ENCODE assay signal across 15 cellular contexts in genomic region chr7:92697414-92697813, GRCh38.
DNase-seq lines count a peak whose midpoint lies in the region; ATAC-seq and TF ChIP-seq lines count a peak whose summit lies in the region.
"Had no signal": no experiment of that assay in that cellular context is flagged by ENCODE, and none has a peak within 500 bp of the region (broad histone marks: within the 10 kb centered on the region; RNA-seq: fewer than 3 reads in every experiment).

No MANE protein-coding gene starts in this region.

- H3K9me3 ChIP-seq in hepatocyte (ENCODE audit: low read depth) (no peaks in the 10 kb centered on the region), skeletal muscle satellite cell (replicated peaks; ENCODE audit: low read length) (no peaks in the 10 kb centered on the region), esophagus squamous epithelium (no peaks in the 10 kb centered on the region)

- peaks cover 46% of the 10 kb centered on the region for H3K4me1 ChIP-seq in hepatocyte (ENCODE audit: insufficient read depth)
- H3K4me1 ChIP-seq in skeletal muscle satellite cell (ENCODE audit: control insufficient read depth, insufficient read depth, low read length): peaks cover 59% of the 10 kb centered on the region
- H3K4me1 ChIP-seq in esophagus squamous epithelium: peaks cover 0 to 40% (median 3%) of the 10 kb centered on the region in 3 donors

- TF ChIP-seq CTCF in HFF-Myc (IDR thresholded peaks at IDR 0.05; ENCODE audit: low read depth, low read length, missing control alignments) (no peak), hepatocyte (IDR thresholded peaks at IDR 0.05; ENCODE audit: poor library complexity) (no peak), esophagus squamous epithelium (IDR thresholded peaks at IDR 0.05) (no peak)

- no peak for DNase-seq in HFF-Myc (ENCODE audit: extremely low read depth, low read depth)
- no peak for DNase-seq in hepatocyte (ENCODE audit: low spot score)
- DNase-seq in esophagus squamous epithelium (lab: John Stamatoyannopoulos, UW): no peak
- DNase-seq in NCI-H146 treated with DMSO at 0.1 percent for 48 hours (lab: John Stamatoyannopoulos, UW; ENCODE audit: unreplicated experiment): no peak
- DNase-seq: activated CD4-positive, alpha-beta T cell treated with anti-CD3 and anti-CD28 coated beads, Interleukin-2, amount 50 U/mL, for 4 hours; DMS79 treated with DMSO at 0.1 percent for 48 hours; H7; NCI-H1417 treated with DMSO at 0.1 percent for 48 hours; small intestine; stimulated activated naive CD4-positive, alpha-beta T cell treated with Interleukin-2 at 50 U/mL for 16 hours had no signal

- H3K27ac ChIP-seq in hepatocyte (peak overlapping the region; percentile 77), esophagus squamous epithelium (no peak overlapping the region)
- H3K27ac ChIP-seq: BLaER1 treated with 17β-estradiol and CSF1 and Interleukin-3, amounts not matched to agents 10 nM and 100 nM had no signal

- H3K36me3 ChIP-seq in hepatocyte (replicated peaks; ENCODE audit: insufficient read depth, low read depth) (no peaks in the 10 kb centered on the region), skeletal muscle satellite cell (ENCODE audit: insufficient read depth, low read length) (no peaks in the 10 kb centered on the region), esophagus squamous epithelium (no peaks in the 10 kb centered on the region)

- peak overlapping the region; percentile 76 for H3K9ac ChIP-seq in skeletal muscle satellite cell (ENCODE audit: low read depth, low read length)
- H3K9ac ChIP-seq: BLaER1 treated with 17β-estradiol and CSF1 and Interleukin-3, amounts not matched to agents 10 nM and 100 nM had no signal

- H3K4me2 ChIP-seq in hepatocyte: peak overlapping the region; percentile 71
- peak overlapping the region; percentile 98 for H3K4me2 ChIP-seq in skeletal muscle satellite cell (ENCODE audit: low read length)

- intact Hi-C loops in esophagus squamous epithelium (cut with DNase I): no loop called here

- no peak for TF ChIP-seq POLR2A in esophagus squamous epithelium (IDR thresholded peaks at IDR 0.05)

- ATAC-seq in SK-N-SH treated with all-trans-retinoic acid at 6 μM for 48 hours: peak; percentile 6; the same call in 1 of the 3 replicates
- no peak for ATAC-seq in GM18520 (IDR thresholded peaks at IDR 0.05; ENCODE audit: unreplicated experiment)

- H3K27me3 ChIP-seq in hepatocyte: no peaks in the 10 kb centered on the region
- no peaks in the 10 kb centered on the region for H3K27me3 ChIP-seq in skeletal muscle satellite cell (ENCODE audit: control insufficient read depth, insufficient read depth, low read length)
- no peaks in the 10 kb centered on the region for H3K27me3 ChIP-seq in esophagus squamous epithelium

- H4K20me1 ChIP-seq in hepatocyte (ENCODE audit: insufficient read depth, poor library complexity, severe bottlenecking): peaks cover 3% of the 10 kb centered on the region
- H4K20me1 ChIP-seq: BLaER1 treated with 17β-estradiol and CSF1 and Interleukin-3, amounts not matched to agents 10 nM and 100 nM had no signal

- H3K9me2 ChIP-seq in hepatocyte (replicated peaks; ENCODE audit: insufficient read depth): no peaks in the 10 kb centered on the region

- H3K4me3 ChIP-seq in HFF-Myc (replicated peaks; ENCODE audit: low read depth, low read length) (0 out of 2 replicates have a peak overlapping the region, but pooled peaks have one; percentile 3), hepatocyte (no peak overlapping the region), skeletal muscle satellite cell (ENCODE audit: low read length) (peak overlapping the region; percentile 14), esophagus squamous epithelium (no peak overlapping the region)
- H3K4me3 ChIP-seq: BLaER1 treated with 17β-estradiol and CSF1 and Interleukin-3, amounts not matched to agents 10 nM and 100 nM; lung had no signal

- H3K79me2 ChIP-seq in hepatocyte: peaks cover 41% of the 10 kb centered on the region

- WGBS in hepatocyte (ENCODE audit: low lambda C conversion rate, missing lambda C conversion rate): 46% methylated on average over 2 of the region's 2 CpGs
- WGBS in esophagus squamous epithelium, 2 donors: 72 to 79% methylated on average over 2 of the region's 2 CpGs

- H2AFZ ChIP-seq in hepatocyte: no peak overlapping the region

TF ChIP-seq in SK-N-SH treated with all-trans-retinoic acid at 6 μM for 48 hours, 23 proteins besides CTCF, POLR2A, EP300 and RAD21:
- no peak for TF ChIP-seq GLIS3 (CRISPR knock-in tag; IDR thresholded peaks at IDR 0.05)
- TF ChIP-seq ZC3H10 (CRISPR knock-in tag; IDR thresholded peaks at IDR 0.05): no peak
- TF ChIP-seq ZFP30 (CRISPR knock-in tag; IDR thresholded peaks at IDR 0.05): no peak
- no peak for TF ChIP-seq RARB (CRISPR knock-in tag; IDR thresholded peaks at IDR 0.05)
- no peak for TF ChIP-seq PPARA (CRISPR knock-in tag; IDR thresholded peaks at IDR 0.05; ENCODE audit: borderline replicate concordance)
- TF ChIP-seq ESRRG (CRISPR knock-in tag; IDR thresholded peaks at IDR 0.05): no peak
- no peak for TF ChIP-seq ZFP3 (CRISPR knock-in tag; IDR thresholded peaks at IDR 0.05)
- TF ChIP-seq TSHZ2 (CRISPR knock-in tag; IDR thresholded peaks at IDR 0.05): no peak
- no peak for TF ChIP-seq TCF4 (CRISPR knock-in tag; IDR thresholded peaks at IDR 0.05; ENCODE audit: borderline replicate concordance)
- no peak for TF ChIP-seq ZNF565 (CRISPR knock-in tag; conservative IDR thresholded peaks at IDR 0.05; ENCODE audit: low read depth)
- TF ChIP-seq OSR1 (CRISPR knock-in tag; IDR thresholded peaks at IDR 0.05): no peak
- TF ChIP-seq BACH2 (CRISPR knock-in tag; IDR thresholded peaks at IDR 0.05; ENCODE audit: borderline replicate concordance): no peak
- TF ChIP-seq TOX (CRISPR knock-in tag; IDR thresholded peaks at IDR 0.05; ENCODE audit: borderline replicate concordance): no peak
- TF ChIP-seq ARNTL (CRISPR knock-in tag; IDR thresholded peaks at IDR 0.05; ENCODE audit: borderline replicate concordance, low read depth): no peak
- TF ChIP-seq SNAI2 (CRISPR knock-in tag; IDR thresholded peaks at IDR 0.05): no peak
- no peak for TF ChIP-seq PATZ1 (CRISPR knock-in tag; IDR thresholded peaks at IDR 0.05; ENCODE audit: borderline replicate concordance)
- no peak for TF ChIP-seq ZNF70 (CRISPR knock-in tag; IDR thresholded peaks at IDR 0.05)

Comparison
In these comparisons a context has a peak if more than half of its experiments do, and no peak if none do; other contexts are left out.
1. H3K4me3 ChIP-seq: peak in HFF-Myc (single experiment) and skeletal muscle satellite cell (single experiment); none in hepatocyte (single experiment) and esophagus squamous epithelium (0 of 4).